In genomic region chr2:28909655-28910054, GRCh38 we compare ENCODE assay signal across 22 cellular contexts. TPM values are rescaled to one million over a fixed set of nuclear protein-coding genes. Genes with fewer than 3 reads are reported as not detected.
"Had no signal": no experiment of that assay in that cellular context is flagged by ENCODE, and none has a peak within 500 bp of the region (broad histone marks: within the 10 kb centered on the region; RNA-seq: fewer than 3 reads in every experiment).

No MANE protein-coding gene starts in this region.

- H3K27me3 Mint-ChIP-seq: activated CD4-positive, alpha-beta memory T cell treated with anti-CD3 and anti-CD28 coated beads for 36 hours; activated CD4-positive, alpha-beta T cell treated with anti-CD3 and anti-CD28 coated beads, Interleukin-2, amount 10 ng/mL, durations not matched to agents 7 days and 5 days; T-helper 17 cell had no signal

- H3K4me1 ChIP-seq: ascending aorta had no signal

- FAIRE-seq: bronchial epithelial cell had no signal

- H3K27me3 ChIP-seq: ascending aorta, body of pancreas had no signal

- H3K9me3 Mint-ChIP-seq: activated CD4-positive, alpha-beta memory T cell treated with anti-CD3 and anti-CD28 coated beads for 36 hours; activated CD4-positive, alpha-beta T cell treated with anti-CD3 and anti-CD28 coated beads, Interleukin-2, amount 10 ng/mL, durations not matched to agents 7 days and 5 days; activated T-helper 1 cell treated with anti-CD3 and anti-CD28 coated beads, Interleukin-12 subunit alpha, Interleukin-12 subunit beta, Interleukin-2, Interleukin-4 antibody, amounts not matched to agents 30 ng/mL and 10 ng/mL and 1 ng/mL, durations not matched to agents 14 hours and 24 hours and 36 hours had no signal

- H3K27ac Mint-ChIP-seq: activated CD4-positive, alpha-beta memory T cell treated with anti-CD3 and anti-CD28 coated beads for 36 hours; activated CD4-positive, alpha-beta T cell treated with anti-CD3 and anti-CD28 coated beads, Interleukin-2, amount 10 ng/mL, durations not matched to agents 7 days and 5 days; activated T-helper 1 cell treated with anti-CD3 and anti-CD28 coated beads, Interleukin-12 subunit alpha, Interleukin-12 subunit beta, Interleukin-2, Interleukin-4 antibody, amounts not matched to agents 30 ng/mL and 10 ng/mL and 1 ng/mL, durations not matched to agents 14 hours and 24 hours and 36 hours; T-helper 17 cell had no signal

- ATAC-seq: body of pancreas, T-helper 17 cell had no signal

- DNase-seq: activated CD4-positive, alpha-beta memory T cell treated with anti-CD3 and anti-CD28 coated beads for 36 hours; activated CD4-positive, alpha-beta T cell treated with anti-CD3 and anti-CD28 coated beads, Interleukin-2, amount 10 ng/mL, durations not matched to agents 7 days and 5 days; activated CD4-positive, CD25-positive, alpha-beta regulatory T cell; activated CD8-positive, alpha-beta memory T cell treated with anti-CD3 and anti-CD28 coated beads for 24 hours; activated effector memory CD4-positive, alpha-beta T cell treated with Interleukin-2 at 50 U/mL for 16 hours; activated naive CD4-positive, alpha-beta T cell; amniotic stem cell; body of pancreas; central memory CD4-positive, alpha-beta T cell; KG1; NCI-H1048; NCI-H1694; NCI-H2029; NCI-H345; NCI-H510A; NCI-H526 treated with DMSO at 0.1 percent for 48 hours; SIG-M5; T-helper 17 cell; T-helper 9 cell had no signal

- H3K9me3 ChIP-seq: ascending aorta, body of pancreas had no signal

- H3K4me3 ChIP-seq: ascending aorta, body of pancreas had no signal

- H3K4me3 Mint-ChIP-seq: activated CD4-positive, alpha-beta memory T cell treated with anti-CD3 and anti-CD28 coated beads for 36 hours; activated CD4-positive, alpha-beta T cell treated with anti-CD3 and anti-CD28 coated beads, Interleukin-2, amount 10 ng/mL, durations not matched to agents 7 days and 5 days; activated T-helper 1 cell treated with anti-CD3 and anti-CD28 coated beads, Interleukin-12 subunit alpha, Interleukin-12 subunit beta, Interleukin-2, Interleukin-4 antibody, amounts not matched to agents 30 ng/mL and 10 ng/mL and 1 ng/mL, durations not matched to agents 14 hours and 24 hours and 36 hours; T-helper 17 cell had no signal

- H3K27ac ChIP-seq: ascending aorta, body of pancreas had no signal

RNA-seq across cellular contexts. Expression of gene TRMT61B, which starts 39.5 kb away (rescaled TPM):
- total RNA-seq: ascending aorta had no signal
